In genomic region chr1:182288749-182289604, GRCh38 we compare ENCODE assay signal across 18 cellular contexts.
DNase-seq lines count a peak whose midpoint lies in the region; ATAC-seq, FAIRE-seq and TF ChIP-seq lines count a peak whose summit lies in the region.
"Had no signal": no experiment of that assay in that cellular context is flagged by ENCODE, and none has a peak within 500 bp of the region (broad histone marks: within the 10 kb centered on the region; RNA-seq: fewer than 3 reads in every experiment).

No MANE protein-coding gene starts in this region.

- H3K27me3 ChIP-seq in SJCRH30 (no peaks in the 10 kb centered on the region), esophagus muscularis mucosa (no peaks in the 10 kb centered on the region), osteoblast (ENCODE audit: insufficient read depth, low read length) (no peaks in the 10 kb centered on the region), thoracic aorta (replicated peaks; ENCODE audit: insufficient read depth) (no peaks in the 10 kb centered on the region), HAP-1 (ENCODE audit: low read depth) (no peaks in the 10 kb centered on the region)
- H3K27me3 ChIP-seq: cardiac muscle cell had no signal

- intact Hi-C loops in esophagus muscularis mucosa (cut with DNase I) = loop anchor here (10.0 kb wide), 1 partner anchor 204 kb away; no protein-coding TSS in a partner anchor

- in situ Hi-C loops in HAP-1 (cut with MboI; ENCODE audit: low sequenced_read_pairs) = loop anchor here (10.0 kb wide), 1 partner anchor 94 kb away; no protein-coding TSS in a partner anchor

- 93% methylated on average over 4 of the region's 4 CpGs for WGBS in esophagus muscularis mucosa

- FAIRE-seq in GM12892 (lab: Jason Lieb, UNC) = no peak
- FAIRE-seq: endothelial cell of umbilical vein, RCC 7860 had no signal

- H3K27ac ChIP-seq in SJCRH30 = peak overlapping the region; percentile 74; the same call in 1 of the 2 replicates
- H3K27ac ChIP-seq in esophagus muscularis mucosa (replicated peaks in 1 of 4) = peak overlapping the region; percentile 79 to 86 (median 82)
- peak overlapping the region; percentile 53 for H3K27ac ChIP-seq in osteoblast (ENCODE audit: low read depth, low read length)
- H3K27ac ChIP-seq in thoracic aorta = peak overlapping the region; percentile 26 to 56
- H3K27ac ChIP-seq: cardiac muscle cell, SK-N-MC had no signal

- H3K36me3 ChIP-seq in SJCRH30 = no peaks in the 10 kb centered on the region
- no peaks in the 10 kb centered on the region for H3K36me3 ChIP-seq in esophagus muscularis mucosa
- H3K36me3 ChIP-seq in osteoblast (ENCODE audit: insufficient read depth, low read length) = no peaks in the 10 kb centered on the region
- H3K36me3 ChIP-seq in thoracic aorta = no peaks in the 10 kb centered on the region
- H3K36me3 ChIP-seq in HAP-1 (replicated peaks) = no peaks in the 10 kb centered on the region
- H3K36me3 ChIP-seq: cardiac muscle cell had no signal

- DNase-seq in SJCRH30 = no peak
- no peak for DNase-seq in esophagus muscularis mucosa (ENCODE audit: extremely low spot score)
- DNase-seq in osteoblast (ENCODE audit: insufficient read length, low spot score, missing footprints) = no peak
- no peak for DNase-seq in thoracic aorta (ENCODE audit: low spot score)
- DNase-seq in activated naive CD4-positive, alpha-beta T cell treated with Interleukin-2 at 50 U/mL for 16 hours = no peak
- DNase-seq in GM12892 (ENCODE audit: insufficient read length) = no peak
- DNase-seq in HAP-1 (ENCODE audit: low spot score in 2 of 2) = no peak
- DNase-seq: activated CD4-positive, alpha-beta T cell treated with anti-CD3 and anti-CD28 coated beads, Interleukin-2, amount 50 U/mL, for 48 hours; activated effector memory CD4-positive, alpha-beta T cell treated with anti-CD3 and anti-CD28 coated beads, Interleukin-2, amount 50 U/mL, for 16 hours; dermis blood vessel endothelial cell; NCI-H1105 treated with DMSO at 0.1 percent for 48 hours; NK-92 treated with Interleukin-12 subunit alpha and Interleukin-12 subunit beta, amount 100 ng/mL, for 24 hours; stimulated activated CD4-positive, alpha-beta T cell treated with anti-CD3 and anti-CD28 coated beads, Interleukin-12 subunit alpha, Interleukin-12 subunit beta, amount 100 ng/mL, for 4 hours had no signal

- TF ChIP-seq CTCF in esophagus muscularis mucosa (IDR thresholded peaks at IDR 0.05) (no peak), osteoblast (IDR thresholded peaks at IDR 0.05; ENCODE audit: extremely low read depth, low read depth, low read length) (no peak), thoracic aorta (IDR thresholded peaks at IDR 0.05) (no peak)

- no peaks in the 10 kb centered on the region for H4K20me1 ChIP-seq in osteoblast (ENCODE audit: insufficient read depth, low read length)

- TF ChIP-seq POLR2A in esophagus muscularis mucosa (IDR thresholded peaks at IDR 0.05; ENCODE audit: low read depth) (no peak), GM12892 (IDR thresholded peaks at IDR 0.05; ENCODE audit: low read depth, low read length) (no peak)

- no peak overlapping the region for H2AFZ ChIP-seq in osteoblast (ENCODE audit: low read length)
- H2AFZ ChIP-seq: GM23338 had no signal

- TF ChIP-seq EP300 in esophagus muscularis mucosa (IDR thresholded peaks at IDR 0.05) = no peak

- H3K4me1 ChIP-seq in SJCRH30 (peaks cover 27% of the 10 kb centered on the region), esophagus muscularis mucosa (peaks cover 15 to 36% (median 31%) of the 10 kb centered on the region in 4 donors), osteoblast (ENCODE audit: insufficient read depth, low read length) (peaks cover 14% of the 10 kb centered on the region), thoracic aorta (ENCODE audit: control insufficient read depth in 1 of 2, low read depth in 2 of 2) (peaks cover 13 to 27% of the 10 kb centered on the region in 2 donors), HAP-1 (no peaks in the 10 kb centered on the region)

- H3K79me2 ChIP-seq in osteoblast (ENCODE audit: insufficient read depth, low read length) = no peaks in the 10 kb centered on the region

- H3K4me3 ChIP-seq in SJCRH30 (no peak overlapping the region), esophagus muscularis mucosa (no peak overlapping the region), osteoblast (ENCODE audit: insufficient read depth, low read length) (no peak overlapping the region), thoracic aorta (no peak overlapping the region), HAP-1 (no peak overlapping the region)
- H3K4me3 ChIP-seq: cardiac muscle cell, GM23338, SK-N-MC had no signal

- H3K9me3 ChIP-seq in SJCRH30 (replicated peaks) (no peaks in the 10 kb centered on the region), esophagus muscularis mucosa (no peaks in the 10 kb centered on the region), osteoblast (ENCODE audit: low read depth, low read length) (no peaks in the 10 kb centered on the region), thoracic aorta (no peaks in the 10 kb centered on the region), HAP-1 (no peaks in the 10 kb centered on the region)

- no peak overlapping the region for H3K4me2 ChIP-seq in osteoblast (ENCODE audit: insufficient read depth, low read length)
- H3K4me2 ChIP-seq: GM23338 had no signal

- no peak for ATAC-seq in thoracic aorta (ENCODE audit: insufficient number of reproducible peaks, low FRiP score, low read depth)
- ATAC-seq: GM23338 had no signal
